1 cellular context compared by ENCODE assay signal in genomic region chr12:121295746-121296617, GRCh38.
TF ChIP-seq lines count a peak whose summit lies in the region.

No MANE protein-coding gene starts in this region.

TF ChIP-seq in HepG2, 621 proteins besides CTCF, POLR2A, EP300 and RAD21 (continued from another document and continues in another):
- TF ChIP-seq ZNF280D (CRISPR knock-in tag; IDR thresholded peaks at IDR 0.05) (no peak), IKZF4 (CRISPR knock-in tag; IDR thresholded peaks at IDR 0.05; ENCODE audit: borderline replicate concordance, low read depth, not compliant biosample characterization) (no peak), SAFB2 (CRISPR knock-in tag; IDR thresholded peaks at IDR 0.05; ENCODE audit: borderline replicate concordance, low read depth) (no peak; the same call in 1 of the 2 replicates), ZNF720 (CRISPR knock-in tag; IDR thresholded peaks at IDR 0.05) (no peak), KLF6 (CRISPR knock-in tag; IDR thresholded peaks at IDR 0.05) (no peak), HOXA9 (CRISPR knock-in tag; IDR thresholded peaks at IDR 0.05; ENCODE audit: borderline replicate concordance) (no peak), SYNCRIP (IDR thresholded peaks at IDR 0.05; ENCODE audit: insufficient read depth, low read depth, low read length) (no peak), SP5 (CRISPR knock-in tag; IDR thresholded peaks at IDR 0.05; ENCODE audit: borderline replicate concordance, low read depth) (0 out of 2 replicates have a peak, but pooled peaks have one; percentile 29), ZNF296 (CRISPR knock-in tag; conservative IDR thresholded peaks at IDR 0.05) (no peak), ZNF619 (CRISPR knock-in tag; IDR thresholded peaks at IDR 0.05) (peak; percentile 50; the same call in 1 of the 2 replicates), NRL (CRISPR knock-in tag; IDR thresholded peaks at IDR 0.05; ENCODE audit: borderline replicate concordance) (0 out of 2 replicates have a peak, but pooled peaks have one; percentile 24), DRAP1 (CRISPR knock-in tag; IDR thresholded peaks at IDR 0.05) (no peak), CEBPB (IDR thresholded peaks at IDR 0.05; ENCODE audit: borderline replicate concordance, low read depth, low read length) (no peak), MZF1 (CRISPR knock-in tag; IDR thresholded peaks at IDR 0.05; ENCODE audit: borderline replicate concordance) (0 out of 2 replicates have a peak, but pooled peaks have one; percentile 31), ZNF792 (CRISPR knock-in tag; IDR thresholded peaks at IDR 0.05) (no peak), ZNF609 (CRISPR knock-in tag; IDR thresholded peaks at IDR 0.05; ENCODE audit: borderline replicate concordance) (no peak), SNRNP70 (IDR thresholded peaks at IDR 0.05; ENCODE audit: low read depth, low read length) (no peak), KDM2A (CRISPR knock-in tag; IDR thresholded peaks at IDR 0.05; ENCODE audit: borderline replicate concordance, low read depth) (peak; percentile 26; the same call in 1 of the 2 replicates), ZNF484 (CRISPR knock-in tag; IDR thresholded peaks at IDR 0.05; ENCODE audit: borderline replicate concordance, low read depth) (0 out of 2 replicates have a peak, but pooled peaks have one; percentile 78), SAP130 (CRISPR knock-in tag; IDR thresholded peaks at IDR 0.05; ENCODE audit: low read depth) (peak; percentile 76), MYC (CRISPR knock-in tag; IDR thresholded peaks at IDR 0.05; ENCODE audit: borderline replicate concordance) (peak; percentile 97), MTA1 (CRISPR knock-in tag; IDR thresholded peaks at IDR 0.05; ENCODE audit: borderline replicate concordance) (0 out of 2 replicates have a peak, but pooled peaks have one; percentile 26), PHF20 (CRISPR knock-in tag; IDR thresholded peaks at IDR 0.05) (0 out of 2 replicates have a peak, but pooled peaks have one; percentile 8), ZNF274 (CRISPR knock-in tag; IDR thresholded peaks at IDR 0.05) (peak; percentile 18; the same call in 1 of the 2 replicates), NAIF1 (CRISPR knock-in tag; IDR thresholded peaks at IDR 0.05; ENCODE audit: borderline replicate concordance) (no peak), ZNF562 (CRISPR knock-in tag; IDR thresholded peaks at IDR 0.05; ENCODE audit: borderline replicate concordance) (no peak), ZNF616 (CRISPR knock-in tag; IDR thresholded peaks at IDR 0.05; ENCODE audit: low read depth) (peak; percentile 32; the same call in 1 of the 2 replicates), ZNF136 (CRISPR knock-in tag; IDR thresholded peaks at IDR 0.05; ENCODE audit: low read depth) (no peak), ZNF790 (CRISPR knock-in tag; IDR thresholded peaks at IDR 0.05; ENCODE audit: borderline replicate concordance) (no peak), ZFP91 (CRISPR knock-in tag; IDR thresholded peaks at IDR 0.05; ENCODE audit: borderline replicate concordance) (peak; percentile 15; the same call in 1 of the 2 replicates), ZNF501 (CRISPR knock-in tag; IDR thresholded peaks at IDR 0.05) (peak; percentile 67), ZNF253 (CRISPR knock-in tag; IDR thresholded peaks at IDR 0.05; ENCODE audit: borderline replicate concordance) (0 out of 2 replicates have a peak, but pooled peaks have one; percentile 5), MYNN (CRISPR knock-in tag; IDR thresholded peaks at IDR 0.05; ENCODE audit: low read depth) (no peak), TERF1 (CRISPR knock-in tag; IDR thresholded peaks at IDR 0.05) (no peak), TCF7 (IDR thresholded peaks at IDR 0.05; ENCODE audit: low read depth) (no peak), ZKSCAN8 (CRISPR knock-in tag; IDR thresholded peaks at IDR 0.05; ENCODE audit: borderline replicate concordance) (no peak), DDIT3 (CRISPR knock-in tag; IDR thresholded peaks at IDR 0.05) (no peak), ZNF7 (CRISPR knock-in tag; IDR thresholded peaks at IDR 0.05) (no peak)
- TF ChIP-seq, protein P1, sequence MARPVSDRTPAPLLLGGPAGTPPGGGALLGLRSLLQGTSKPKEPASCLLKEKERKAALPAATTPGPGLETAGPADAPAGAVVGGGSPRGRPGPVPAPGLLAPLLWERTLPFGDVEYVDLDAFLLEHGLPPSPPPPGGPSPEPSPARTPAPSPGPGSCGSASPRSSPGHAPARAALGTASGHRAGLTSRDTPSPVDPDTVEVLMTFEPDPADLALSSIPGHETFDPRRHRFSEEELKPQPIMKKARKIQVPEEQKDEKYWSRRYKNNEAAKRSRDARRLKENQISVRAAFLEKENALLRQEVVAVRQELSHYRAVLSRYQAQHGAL (CRISPR knock-in tag; IDR thresholded peaks at IDR 0.05; ENCODE audit: not compliant biosample characterization), result no peak
- TF ChIP-seq, protein P2, sequence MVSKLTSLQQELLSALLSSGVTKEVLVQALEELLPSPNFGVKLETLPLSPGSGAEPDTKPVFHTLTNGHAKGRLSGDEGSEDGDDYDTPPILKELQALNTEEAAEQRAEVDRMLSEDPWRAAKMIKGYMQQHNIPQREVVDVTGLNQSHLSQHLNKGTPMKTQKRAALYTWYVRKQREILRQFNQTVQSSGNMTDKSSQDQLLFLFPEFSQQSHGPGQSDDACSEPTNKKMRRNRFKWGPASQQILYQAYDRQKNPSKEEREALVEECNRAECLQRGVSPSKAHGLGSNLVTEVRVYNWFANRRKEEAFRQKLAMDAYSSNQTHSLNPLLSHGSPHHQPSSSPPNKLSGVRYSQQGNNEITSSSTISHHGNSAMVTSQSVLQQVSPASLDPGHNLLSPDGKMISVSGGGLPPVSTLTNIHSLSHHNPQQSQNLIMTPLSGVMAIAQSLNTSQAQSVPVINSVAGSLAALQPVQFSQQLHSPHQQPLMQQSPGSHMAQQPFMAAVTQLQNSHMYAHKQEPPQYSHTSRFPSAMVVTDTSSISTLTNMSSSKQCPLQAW (CRISPR knock-in tag; IDR thresholded peaks at IDR 0.05), result 0 out of 2 replicates have a peak, but pooled peaks have one; percentile 27
